In the genomic region with DNA sequence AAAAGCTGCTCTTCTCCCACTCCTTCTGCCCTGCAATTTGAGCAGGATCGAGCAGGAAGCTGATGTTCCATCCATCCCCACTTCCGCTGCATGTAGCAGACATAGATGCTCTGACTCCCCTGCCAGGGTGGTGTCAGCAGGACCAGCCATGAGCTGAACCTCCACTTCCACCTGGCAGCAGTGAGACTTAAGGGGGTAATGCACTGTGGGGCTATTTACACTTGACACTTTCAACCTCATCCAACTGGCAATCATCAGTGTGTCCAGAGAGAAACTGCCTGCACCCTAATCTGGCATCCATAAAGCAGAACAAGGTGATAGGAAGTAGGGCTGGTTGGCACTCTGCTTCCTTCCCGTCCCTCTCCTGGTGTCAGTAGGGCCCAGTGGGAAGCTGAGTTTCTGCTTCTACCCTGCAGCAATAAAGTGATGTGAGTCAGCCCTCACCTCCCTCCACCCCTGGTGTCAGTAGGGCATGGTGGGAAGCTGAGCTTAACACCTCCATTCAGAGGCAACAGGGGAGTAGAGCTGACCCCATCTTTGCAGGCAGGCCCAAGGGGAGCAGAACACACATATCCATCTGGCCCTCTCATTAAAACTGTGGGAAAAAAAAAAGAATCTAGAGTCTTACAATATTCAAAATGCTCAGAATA, we compare ENCODE assay signal across 27 cellular contexts.
DNase-seq lines count a peak whose midpoint lies in the region; ATAC-seq and TF ChIP-seq lines count a peak whose summit lies in the region.
"Had no signal": no experiment of that assay in that cellular context is flagged by ENCODE, and none has a peak within 500 bp of the region (broad histone marks: within the 10 kb centered on the region; RNA-seq: fewer than 3 reads in every experiment).

No MANE protein-coding gene starts in this region.

- no peak for ATAC-seq in GM18868 (IDR thresholded peaks at IDR 0.05; ENCODE audit: unreplicated experiment)

- no peak overlapping the region for H3K4me3 Mint-ChIP-seq in nephron progenitor cell
- H3K4me3 Mint-ChIP-seq: CD4-positive, alpha-beta memory T cell had no signal

- no peak overlapping the region for H4K91ac ChIP-seq in neuronal stem cell (ENCODE audit: low read depth, low read length, poor library complexity)

- no peaks in the 10 kb centered on the region for H3K36me3 ChIP-seq in neuronal stem cell (replicated peaks in 1 of 2; ENCODE audit: control insufficient read depth in 2 of 2, insufficient read depth in 2 of 2, low read length in 2 of 2)
- H3K36me3 ChIP-seq in vagina: no peaks in the 10 kb centered on the region
- H3K36me3 ChIP-seq: BLaER1 treated with 17β-estradiol and CSF1 and Interleukin-3, amounts not matched to agents 10 nM and 100 nM; HAP-1 had no signal

- H3K4me3 ChIP-seq in coronary artery (no peak overlapping the region), neuronal stem cell (ENCODE audit: low read length in 2 of 2) (no peak overlapping the region), vagina (no peak overlapping the region)
- H3K4me3 ChIP-seq: BLaER1 treated with 17β-estradiol and CSF1 and Interleukin-3, amounts not matched to agents 10 nM and 100 nM; GM23248; HAP-1; SK-N-MC had no signal

- H3K27me3 Mint-ChIP-seq in nephron progenitor cell (ENCODE audit: low read depth, poor library complexity): peaks cover 3% of the 10 kb centered on the region

- peaks cover 0 to 2% of the 10 kb centered on the region in 2 donors for H3K9me3 ChIP-seq in neuronal stem cell (replicated peaks in 1 of 2; ENCODE audit: control insufficient read depth in 2 of 2, insufficient read depth in 1 of 2, low read depth in 1 of 2, low read length in 2 of 2)
- H3K9me3 ChIP-seq in vagina: no peaks in the 10 kb centered on the region
- H3K9me3 ChIP-seq: BLaER1 treated with 17β-estradiol and CSF1 and Interleukin-3, amounts not matched to agents 10 nM and 100 nM; Caco-2; HAP-1 had no signal

- H3K79me1 ChIP-seq in neuronal stem cell (ENCODE audit: low read depth, low read length): no peaks in the 10 kb centered on the region

- H4K8ac ChIP-seq in neuronal stem cell (ENCODE audit: low read depth, low read length): no peak overlapping the region

- peaks cover 10% of the 10 kb centered on the region for H3K9me3 Mint-ChIP-seq in nephron progenitor cell

- H3K18ac ChIP-seq in neuronal stem cell (ENCODE audit: low read length): peak overlapping the region; percentile 62

- H3K4me2 ChIP-seq in neuronal stem cell (ENCODE audit: insufficient read depth, low read length, poor library complexity, severe bottlenecking): no peak overlapping the region
- H3K4me2 ChIP-seq: BLaER1 treated with 17β-estradiol and CSF1 and Interleukin-3, amounts not matched to agents 10 nM and 100 nM had no signal

- TF ChIP-seq POLR2A in vagina (IDR thresholded peaks at IDR 0.05): no peak

- no peak overlapping the region for H2BK120ac ChIP-seq in neuronal stem cell (ENCODE audit: low read depth, low read length)

- H3K4me1 Mint-ChIP-seq in nephron progenitor cell: peaks cover 36% of the 10 kb centered on the region
- H3K4me1 Mint-ChIP-seq: CD4-positive, alpha-beta memory T cell had no signal

- peak overlapping the region; percentile 38 for H3K9ac ChIP-seq in neuronal stem cell (ENCODE audit: low read depth, low read length, poor library complexity)
- H3K9ac ChIP-seq: BLaER1 treated with 17β-estradiol and CSF1 and Interleukin-3, amounts not matched to agents 10 nM and 100 nM; GM23248 had no signal

- intact Hi-C loops in vagina (cut with DNase I): no loop called here

- H2BK5ac ChIP-seq in neuronal stem cell (ENCODE audit: low read length): no peak overlapping the region

- TF ChIP-seq CTCF in coronary artery (IDR thresholded peaks at IDR 0.05): no peak
- TF ChIP-seq CTCF in vagina (IDR thresholded peaks at IDR 0.05): no peak
- no peak for TF ChIP-seq CTCF in nephron progenitor cell (IDR thresholded peaks at IDR 0.05)

- H2AFZ ChIP-seq in neuronal stem cell (ENCODE audit: low read length): no peak overlapping the region
- H2AFZ ChIP-seq: GM23248 had no signal

- no peak overlapping the region for H3K14ac ChIP-seq in neuronal stem cell (ENCODE audit: low read length)

- DNase-seq in activated CD8-positive, alpha-beta memory T cell treated with anti-CD3 and anti-CD28 coated beads for 24 hours: peak; percentile 17
- no peak for DNase-seq in activated CD8-positive, alpha-beta memory T cell treated with anti-CD3 and anti-CD28 coated beads, Interleukin-2, amount 50 U/mL, for 4 hours
- DNase-seq in coronary artery (ENCODE audit: low spot score) (peak; percentile 53), neuronal stem cell (ENCODE audit: low spot score) (no peak), vagina (ENCODE audit: extremely low spot score in 2 of 2) (peak; percentile 60 to 88), nephron progenitor cell (no peak), kidney tubule cell (ENCODE audit: low spot score) (no peak)
- DNase-seq: 8988T; Caco-2; CD4-positive, alpha-beta memory T cell; DMS 273 treated with DMSO at 0.1 percent for 48 hours; DMS79 treated with DMSO at 0.1 percent for 48 hours; GM23248; KBM-7; NCI-H1092 treated with DMSO at 0.1 percent for 48 hours; NCI-H1436 treated with DMSO at 0.1 percent for 48 hours; NCI-H1930; NCI-H226; NCI-H524; NCI-H82; SHP77 treated with DMSO at 0.1 percent for 48 hours had no signal

- H3K36me3 Mint-ChIP-seq in nephron progenitor cell (ENCODE audit: low read depth): no peaks in the 10 kb centered on the region
- H3K36me3 Mint-ChIP-seq: CD4-positive, alpha-beta memory T cell had no signal

- no peak overlapping the region for H3K23ac ChIP-seq in neuronal stem cell (ENCODE audit: low read depth, low read length, poor library complexity)

- peak overlapping the region; percentile 2 for H2AK5ac ChIP-seq in neuronal stem cell (ENCODE audit: low read depth, low read length)

- H3K27ac Mint-ChIP-seq in nephron progenitor cell: no peak overlapping the region

- H2BK15ac ChIP-seq in neuronal stem cell (ENCODE audit: low read length): no peak overlapping the region

- H3K27me3 ChIP-seq in neuronal stem cell (ENCODE audit: control insufficient read depth in 3 of 3, insufficient read depth in 3 of 3, low read depth in 1 of 3, low read length in 3 of 3): no peaks in the 10 kb centered on the region
- no peaks in the 10 kb centered on the region for H3K27me3 ChIP-seq in vagina
- H3K27me3 ChIP-seq: BLaER1 treated with 17β-estradiol and CSF1 and Interleukin-3, amounts not matched to agents 10 nM and 100 nM had no signal

- H2BK12ac ChIP-seq in neuronal stem cell (ENCODE audit: low read length): peak overlapping the region; percentile 8

- WGBS in neuronal stem cell (ENCODE audit: extremely low coverage in 2 of 2, insufficient read length in 2 of 2, insufficient replicate concordance in 1 of 2), 2 donors: no CpG with 5 or more reads among the region's 3 CpGs

- H3K4me1 ChIP-seq in neuronal stem cell (ENCODE audit: control insufficient read depth in 2 of 2, insufficient read depth in 1 of 2, low read depth in 1 of 2, low read length in 2 of 2) (peaks cover 0 to 3% of the 10 kb centered on the region in 2 donors), vagina (peaks cover 13% of the 10 kb centered on the region)
- H3K4me1 ChIP-seq: Caco-2 had no signal

- no peak overlapping the region for H3K27ac ChIP-seq in coronary artery
- H3K27ac ChIP-seq in neuronal stem cell (replicated peaks; ENCODE audit: low read length): no peak overlapping the region
- no peak overlapping the region for H3K27ac ChIP-seq in vagina
- H3K27ac ChIP-seq: BLaER1 treated with 17β-estradiol and CSF1 and Interleukin-3, amounts not matched to agents 10 nM and 100 nM; GM23248; HL-60; RWPE1; SK-N-MC had no signal

- H3K4ac ChIP-seq in neuronal stem cell (ENCODE audit: low read length): no peak overlapping the region

Comparison
In these comparisons a context has a peak if more than half of its experiments do, and no peak if none do; other contexts are left out.
1. DNase-seq: peak in activated CD8-positive, alpha-beta memory T cell treated with anti-CD3 and anti-CD28 coated beads for 24 hours (single experiment), coronary artery (single experiment) and vagina (2 of 2); none in activated CD8-positive, alpha-beta memory T cell treated with anti-CD3 and anti-CD28 coated beads, Interleukin-2, amount 50 U/mL, for 4 hours (single experiment), neuronal stem cell (single experiment), nephron progenitor cell (single experiment) and kidney tubule cell (single experiment).